8 cellular contexts compared by ENCODE assay signal in the genomic region with DNA sequence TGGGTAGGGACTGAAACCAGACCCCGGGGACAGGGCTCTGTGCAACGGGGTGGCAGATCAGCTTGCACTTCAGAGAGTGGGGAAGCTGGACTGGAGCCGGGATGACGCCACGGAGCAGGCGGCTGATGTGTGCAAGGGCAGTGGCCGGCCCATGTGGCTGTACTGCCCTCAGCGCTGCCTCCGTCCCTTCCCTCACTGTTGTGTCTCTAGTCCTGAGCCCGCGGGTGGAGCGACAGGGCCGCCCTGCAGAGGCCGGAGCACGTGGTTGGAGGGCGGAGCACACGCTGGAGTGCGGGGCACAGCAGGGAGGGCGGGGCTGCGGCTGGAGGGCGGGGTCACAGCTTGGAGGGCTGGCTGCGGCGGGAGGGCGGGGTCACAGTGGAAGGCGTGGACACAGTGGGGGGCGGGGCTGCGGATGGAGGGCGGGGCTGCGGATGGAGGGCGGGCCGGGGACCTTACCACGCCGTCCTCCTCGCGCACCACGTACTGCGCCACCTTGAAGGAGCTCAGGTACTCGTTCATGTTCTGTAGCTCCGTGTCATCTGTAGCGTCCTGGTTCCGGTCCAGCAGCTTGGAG. TPM values are rescaled to one million over a fixed set of nuclear protein-coding genes. Genes with fewer than 3 reads are reported as not detected.
A peak's percentile ranks its signal among the peaks of the same experiment; 100 is the strongest.
DNase-seq lines count a peak whose midpoint lies in the region; ATAC-seq and TF ChIP-seq lines count a peak whose summit lies in the region.

No MANE protein-coding gene starts in this region.

- no peak overlapping the region for H2AK5ac ChIP-seq in trophoblast cell (ENCODE audit: low read length)

- no peak overlapping the region for H3K14ac ChIP-seq in trophoblast cell (ENCODE audit: low read length)

- no peak overlapping the region for H3K9ac ChIP-seq in trophoblast cell (ENCODE audit: low read length)

- H2BK5ac ChIP-seq in trophoblast cell (ENCODE audit: low read depth, low read length, poor library complexity), result no peak overlapping the region

- TF ChIP-seq CTCF in fibroblast of the aortic adventitia (IDR thresholded peaks at IDR 0.05; ENCODE audit: insufficient read depth, low read length) (no peak), thoracic aorta (IDR thresholded peaks at IDR 0.05) (no peak)

- H3K79me1 ChIP-seq in trophoblast cell (ENCODE audit: low read length), result no peaks in the 10 kb centered on the region

- H3K79me2 ChIP-seq in trophoblast cell (ENCODE audit: control insufficient read depth, insufficient read depth, low read length, poor library complexity), result no peaks in the 10 kb centered on the region

- DNase-seq in ELR (ENCODE audit: low read depth), result peak; percentile 44
- peak; percentile 49 for DNase-seq in NCI-H774 (lab: John Stamatoyannopoulos, UW)
- peak; percentile 72 for DNase-seq in activated T-cell treated with anti-CD3 and anti-CD28 coated beads for 48 hours (ENCODE audit: low read depth)
- DNase-seq in fibroblast of the aortic adventitia (ENCODE audit: low read depth), result peak; percentile 30
- DNase-seq in trophoblast cell, result peak; percentile 70 to 74
- DNase-seq in thoracic aorta (ENCODE audit: low spot score), result no peak
- no peak for DNase-seq in NCI-H345 treated with DMSO at 0.1 percent for 48 hours (lab: John Stamatoyannopoulos, UW; ENCODE audit: unreplicated experiment)

- H2BK12ac ChIP-seq in trophoblast cell (ENCODE audit: low read length), result no peak overlapping the region

- H3K4me3 ChIP-seq in fibroblast of the aortic adventitia (ENCODE audit: low read depth, low read length) (peak overlapping the region; percentile 9), trophoblast cell (ENCODE audit: low read depth, low read length) (no peak overlapping the region), thoracic aorta (peak overlapping the region; percentile 5)

- no peak overlapping the region for H2AFZ ChIP-seq in trophoblast cell (ENCODE audit: insufficient read depth, low read length, poor library complexity)

- no peak overlapping the region for H3K23ac ChIP-seq in trophoblast cell (ENCODE audit: low read length)

- peaks cover 6% of the 10 kb centered on the region for H3K9me3 ChIP-seq in trophoblast cell (ENCODE audit: insufficient read depth, low read depth, low read length)
- no peaks in the 10 kb centered on the region for H3K9me3 ChIP-seq in thoracic aorta

- H3K4me1 ChIP-seq in trophoblast cell (ENCODE audit: control insufficient read depth in 1 of 2, insufficient read depth in 2 of 2, low read length in 2 of 2) (no peaks in the 10 kb centered on the region), thoracic aorta (ENCODE audit: control insufficient read depth in 1 of 2, low read depth in 2 of 2) (no peaks in the 10 kb centered on the region)

- H3K36me3 ChIP-seq in trophoblast cell (ENCODE audit: control insufficient read depth in 1 of 2, insufficient read depth in 2 of 2, low read length in 2 of 2), result no peaks in the 10 kb centered on the region
- H3K36me3 ChIP-seq in thoracic aorta, result no peaks in the 10 kb centered on the region

- H4K12ac ChIP-seq in trophoblast cell (ENCODE audit: low read depth, low read length), result no peak overlapping the region

- H3K27ac ChIP-seq in trophoblast cell (ENCODE audit: low read depth, low read length) (no peak overlapping the region), thoracic aorta (no peak overlapping the region)

- ATAC-seq in thoracic aorta (ENCODE audit: insufficient number of reproducible peaks, low FRiP score, low read depth), result no peak
- no peak for ATAC-seq in HG02588 (IDR thresholded peaks at IDR 0.05; ENCODE audit: unreplicated experiment)

- no CpG with 5 or more reads among the region's 41 CpGs for WGBS in trophoblast cell (ENCODE audit: extremely low coverage, insufficient coverage, insufficient read length)

- H3K4ac ChIP-seq in trophoblast cell (ENCODE audit: low read depth, low read length), result no peak overlapping the region

- H3K27me3 ChIP-seq in trophoblast cell (ENCODE audit: insufficient read depth, low read length) (no peaks in the 10 kb centered on the region), thoracic aorta (replicated peaks; ENCODE audit: insufficient read depth) (no peaks in the 10 kb centered on the region)

- no peak overlapping the region for H4K8ac ChIP-seq in trophoblast cell (ENCODE audit: low read depth, low read length)

- H3K18ac ChIP-seq in trophoblast cell (ENCODE audit: low read length), result no peak overlapping the region

- H3K4me2 ChIP-seq in trophoblast cell (ENCODE audit: low read length), result peak overlapping the region; percentile 34

- H4K91ac ChIP-seq in trophoblast cell (ENCODE audit: low read depth, low read length), result no peak overlapping the region

- no peak overlapping the region for H2BK120ac ChIP-seq in trophoblast cell (ENCODE audit: insufficient read depth, low read length, poor library complexity)

RNA-seq across cellular contexts. Expression of a gene that starts 52.4 kb away (rescaled TPM):
- total RNA-seq in fibroblast of the aortic adventitia (ENCODE audit: low replicate concordance) (0.08 and 0.09 TPM in 2 replicates), thoracic aorta (1 to 10 TPM; 1.1 to 3.2 TPM)
- 0.10 and 0.19 TPM in 2 replicates for polyA plus RNA-seq in trophoblast cell (2013)

Comparison
In these comparisons a context has a peak if more than half of its experiments do, and no peak if none do; other contexts are left out.
1. DNase-seq: peak in ELR (single experiment), NCI-H774 (single experiment), activated T-cell treated with anti-CD3 and anti-CD28 coated beads for 48 hours (single experiment), fibroblast of the aortic adventitia (single experiment) and trophoblast cell (2 of 2); none in thoracic aorta (single experiment) and NCI-H345 treated with DMSO at 0.1 percent for 48 hours (single experiment).